Comparison of ENCODE assay signal across 24 cellular contexts in genomic region chr4:164169591-164169990, GRCh38.
DNase-seq lines count a peak whose midpoint lies in the region; ATAC-seq, FAIRE-seq and TF ChIP-seq lines count a peak whose summit lies in the region.
"Had no signal": no experiment of that assay in that cellular context is flagged by ENCODE, and none has a peak within 500 bp of the region (broad histone marks: within the 10 kb centered on the region; RNA-seq: fewer than 3 reads in every experiment).

No MANE protein-coding gene starts in this region.

- no peak overlapping the region for H3K27ac Mint-ChIP-seq in activated CD4-positive, alpha-beta T cell treated with anti-CD3 and anti-CD28 coated beads, Interleukin-2, amount 10 ng/mL, durations not matched to agents 24 days and 14 days
- H3K27ac Mint-ChIP-seq: activated naive CD8-positive, alpha-beta T cell treated with anti-CD3 and anti-CD28 coated beads for 36 hours; dendritic cell treated with granulocyte-macrophage colony-stimulating factor and Interleukin-4, amounts not matched to agents 40 ng/mL and 50 ng/mL, for 4 days; natural killer cell treated with Interleukin-12 subunit alpha and Interleukin-12 subunit beta and Interleukin-15 and Interleukin-18, amount 100 ng/mL, for 72 hours; progenitor cell of endocrine pancreas; T-helper 1 cell treated with Interleukin-12 subunit alpha and Interleukin-12 subunit beta and Interleukin-4 antibody, amounts not matched to agents 30 μg/mL and 1 μg/mL, for 36 hours had no signal

- H3K4me1 Mint-ChIP-seq in activated CD4-positive, alpha-beta T cell treated with anti-CD3 and anti-CD28 coated beads, Interleukin-2, amount 10 ng/mL, durations not matched to agents 24 days and 14 days, result no peaks in the 10 kb centered on the region
- H3K4me1 Mint-ChIP-seq: activated naive CD8-positive, alpha-beta T cell treated with anti-CD3 and anti-CD28 coated beads for 36 hours had no signal

- H3K4me3 ChIP-seq in MG63 (no peak overlapping the region), astrocyte of the spinal cord (ENCODE audit: low read depth, low read length) (no peak overlapping the region), spleen (no peak overlapping the region)
- H3K4me3 ChIP-seq: BLaER1, SJSA1, smooth muscle cell, stomach, upper lobe of left lung had no signal

- FAIRE-seq in GM12891 (lab: Jason Lieb, UNC), result no peak
- FAIRE-seq: frontal cortex had no signal

- DNase-seq in ACHN, result peak; percentile 67
- peak; percentile 65 for DNase-seq in MG63
- DNase-seq in astrocyte of the spinal cord (ENCODE audit: low read depth, low spot score), result peak; percentile 64
- DNase-seq in kidney tubule cell (ENCODE audit: low spot score), result peak; percentile 64
- no peak for DNase-seq in activated CD4-positive, alpha-beta T cell treated with anti-CD3 and anti-CD28 coated beads, Interleukin-2, amount 10 ng/mL, durations not matched to agents 24 days and 14 days
- DNase-seq in spleen, result no peak
- no peak for DNase-seq in GM12891 (ENCODE audit: insufficient read length, low spot score)
- DNase-seq: activated CD4-positive, alpha-beta T cell treated with anti-CD3 and anti-CD28 coated beads for 48 hours; activated naive CD8-positive, alpha-beta T cell treated with anti-CD3 and anti-CD28 coated beads for 36 hours; Calu3; left colon; NCI-H748 treated with DMSO at 0.1 percent for 48 hours; stimulated activated CD4-positive, alpha-beta T cell treated with anti-CD3 and anti-CD28 coated beads, Interleukin-4, amount 100 ng/mL, for 1 hour; stomach; upper lobe of left lung had no signal

- TF ChIP-seq POLR2A in spleen (IDR thresholded peaks at IDR 0.05) (no peak), GM12891 (IDR thresholded peaks at IDR 0.05; ENCODE audit: low read depth, low read length) (no peak)

- intact Hi-C loops in activated CD4-positive, alpha-beta T cell treated with anti-CD3 and anti-CD28 coated beads, Interleukin-2, amount 10 ng/mL, durations not matched to agents 24 days and 14 days (cut with micrococcal nuclease), result loop anchor here (10.0 kb wide), 1 partner anchor 295 kb away; no protein-coding TSS in a partner anchor
- intact Hi-C loops in spleen (cut with DNase I; ENCODE audit: low total_unique reads), result no loop called here

- H3K27me3 ChIP-seq in MG63 (no peaks in the 10 kb centered on the region), spleen (replicated peaks in 1 of 7) (no peaks in the 10 kb centered on the region)
- H3K27me3 ChIP-seq: BLaER1, SJSA1, stomach, upper lobe of left lung had no signal

- no peak for ATAC-seq in HG03097 (IDR thresholded peaks at IDR 0.05; ENCODE audit: low FRiP score, unreplicated experiment)
- ATAC-seq: left colon; natural killer cell treated with Interleukin-12 subunit alpha and Interleukin-12 subunit beta and Interleukin-15 and Interleukin-18, amount 100 ng/mL, for 72 hours had no signal

- H3K4me3 Mint-ChIP-seq in activated CD4-positive, alpha-beta T cell treated with anti-CD3 and anti-CD28 coated beads, Interleukin-2, amount 10 ng/mL, durations not matched to agents 24 days and 14 days, result no peak overlapping the region
- H3K4me3 Mint-ChIP-seq: activated naive CD8-positive, alpha-beta T cell treated with anti-CD3 and anti-CD28 coated beads for 36 hours; dendritic cell treated with granulocyte-macrophage colony-stimulating factor and Interleukin-4, amounts not matched to agents 40 ng/mL and 50 ng/mL, for 4 days; natural killer cell treated with Interleukin-12 subunit alpha and Interleukin-12 subunit beta and Interleukin-15 and Interleukin-18, amount 100 ng/mL, for 72 hours; T-helper 1 cell treated with Interleukin-12 subunit alpha and Interleukin-12 subunit beta and Interleukin-4 antibody, amounts not matched to agents 30 μg/mL and 1 μg/mL, for 36 hours had no signal

- no peaks in the 10 kb centered on the region for H3K36me3 Mint-ChIP-seq in activated CD4-positive, alpha-beta T cell treated with anti-CD3 and anti-CD28 coated beads, Interleukin-2, amount 10 ng/mL, durations not matched to agents 24 days and 14 days (ENCODE audit: low read depth)
- H3K36me3 Mint-ChIP-seq: activated naive CD8-positive, alpha-beta T cell treated with anti-CD3 and anti-CD28 coated beads for 36 hours; natural killer cell treated with Interleukin-12 subunit alpha and Interleukin-12 subunit beta and Interleukin-15 and Interleukin-18, amount 100 ng/mL, for 72 hours had no signal

- no peaks in the 10 kb centered on the region for H3K4me1 ChIP-seq in spleen
- H3K4me1 ChIP-seq: BLaER1, SJSA1, stomach, upper lobe of left lung had no signal

- no peaks in the 10 kb centered on the region for H3K9me3 Mint-ChIP-seq in activated CD4-positive, alpha-beta T cell treated with anti-CD3 and anti-CD28 coated beads, Interleukin-2, amount 10 ng/mL, durations not matched to agents 24 days and 14 days
- H3K9me3 Mint-ChIP-seq: dendritic cell treated with granulocyte-macrophage colony-stimulating factor and Interleukin-4, amounts not matched to agents 40 ng/mL and 50 ng/mL, for 4 days; T-helper 1 cell treated with Interleukin-12 subunit alpha and Interleukin-12 subunit beta and Interleukin-4 antibody, amounts not matched to agents 30 μg/mL and 1 μg/mL, for 36 hours had no signal

- TF ChIP-seq CTCF in astrocyte of the spinal cord (IDR thresholded peaks at IDR 0.05; ENCODE audit: low read depth, low read length) (no peak), spleen (IDR thresholded peaks at IDR 0.05 in 8 of 11, conservative IDR thresholded peaks at IDR 0.05 in 3 of 11) (no peak)

- peaks cover 49% of the 10 kb centered on the region for H3K9me3 ChIP-seq in MG63
- no peaks in the 10 kb centered on the region for H3K9me3 ChIP-seq in spleen
- H3K9me3 ChIP-seq: BLaER1, SJSA1, stomach, upper lobe of left lung had no signal

- no peaks in the 10 kb centered on the region for H3K36me3 ChIP-seq in MG63
- H3K36me3 ChIP-seq in spleen, result no peaks in the 10 kb centered on the region
- H3K36me3 ChIP-seq: BLaER1, SJSA1, stomach, upper lobe of left lung had no signal

- H3K27ac ChIP-seq in spleen, result no peak overlapping the region
- H3K27ac ChIP-seq: BLaER1, SJSA1, stomach, upper lobe of left lung had no signal

- H3K27me3 Mint-ChIP-seq in activated CD4-positive, alpha-beta T cell treated with anti-CD3 and anti-CD28 coated beads, Interleukin-2, amount 10 ng/mL, durations not matched to agents 24 days and 14 days, result no peaks in the 10 kb centered on the region
- H3K27me3 Mint-ChIP-seq: activated naive CD8-positive, alpha-beta T cell treated with anti-CD3 and anti-CD28 coated beads for 36 hours; dendritic cell treated with granulocyte-macrophage colony-stimulating factor and Interleukin-4, amounts not matched to agents 40 ng/mL and 50 ng/mL, for 4 days; natural killer cell treated with Interleukin-12 subunit alpha and Interleukin-12 subunit beta and Interleukin-15 and Interleukin-18, amount 100 ng/mL, for 72 hours; progenitor cell of endocrine pancreas had no signal

- in situ Hi-C loops in ACHN (cut with HindIII; ENCODE audit: low pct_ligation_motif_present, low pct_unique_long_range_greater_than_20kb, low sequenced_read_pairs) (no loop called here), astrocyte of the spinal cord (cut with HindIII; ENCODE audit: low sequenced_read_pairs) (no loop called here)

TF ChIP-seq in GM12891, 5 proteins besides CTCF, POLR2A, EP300 and RAD21:
- TF ChIP-seq POU2F2 (IDR thresholded peaks at IDR 0.05; ENCODE audit: low read depth, low read length), result no peak

Comparison
In these comparisons a context has a peak if more than half of its experiments do, and no peak if none do; other contexts are left out.
1. DNase-seq: peak in ACHN (single experiment), MG63 (single experiment), astrocyte of the spinal cord (single experiment) and kidney tubule cell (single experiment); none in activated CD4-positive, alpha-beta T cell treated with anti-CD3 and anti-CD28 coated beads, Interleukin-2, amount 10 ng/mL, durations not matched to agents 24 days and 14 days (single experiment), spleen (single experiment) and GM12891 (single experiment).